In genomic region chr3:79162653-79163052, GRCh38 we compare ENCODE assay signal across 16 cellular contexts.
DNase-seq lines count a peak whose midpoint lies in the region; ATAC-seq and TF ChIP-seq lines count a peak whose summit lies in the region.
"Had no signal": no experiment of that assay in that cellular context is flagged by ENCODE, and none has a peak within 500 bp of the region (broad histone marks: within the 10 kb centered on the region; RNA-seq: fewer than 3 reads in every experiment).

No MANE protein-coding gene starts in this region.

- no peak for DNase-seq in GM23338 (ENCODE audit: low spot score)
- peak; percentile 2 for DNase-seq in brain microvascular endothelial cell
- peak; percentile 47 for DNase-seq in fibroblast of peridontal ligament (ENCODE audit: extremely low read depth)
- no peak for DNase-seq in CD14-positive monocyte (ENCODE audit: low spot score)
- DNase-seq in NCI-H2029 treated with DMSO at 0.1 percent for 48 hours (lab: John Stamatoyannopoulos, UW), result no peak
- no peak for DNase-seq in NCI-H1436 (lab: John Stamatoyannopoulos, UW)
- DNase-seq: 8988T; ACHN; Calu3; CD4-positive, alpha-beta T cell; DMS 273 treated with DMSO at 0.1 percent for 48 hours had no signal

- intact Hi-C loops in CD14-positive monocyte (cut with micrococcal nuclease), result no loop called here

- no peaks in the 10 kb centered on the region for H3K9me2 ChIP-seq in GM23338 (ENCODE audit: insufficient read depth)

- H3K27ac Mint-ChIP-seq in GM23338, result peak overlapping the region; percentile 15
- H3K27ac Mint-ChIP-seq in CD14-positive monocyte, result no peak overlapping the region
- H3K27ac Mint-ChIP-seq: CD4-positive, alpha-beta T cell had no signal

- H3K27me3 ChIP-seq in ACC112 (ENCODE audit: insufficient read depth, low read length) (no peaks in the 10 kb centered on the region), GM23338 (ENCODE audit: insufficient read depth) (no peaks in the 10 kb centered on the region), brain microvascular endothelial cell (replicated peaks) (no peaks in the 10 kb centered on the region)
- H3K27me3 ChIP-seq: BLaER1 treated with 17β-estradiol and CSF1 and Interleukin-3, amounts not matched to agents 10 nM and 100 nM had no signal

- ATAC-seq in GM23338, result no peak
- no peak for ATAC-seq in GM18502 (IDR thresholded peaks at IDR 0.05; ENCODE audit: poor library complexity, unreplicated experiment)
- ATAC-seq: HCT116 had no signal

- H3K4me1 ChIP-seq in ACC112 (ENCODE audit: control insufficient read depth, insufficient read depth, low read length, unreplicated experiment) (peaks cover 15% of the 10 kb centered on the region), GM23338 (ENCODE audit: insufficient read depth) (peaks cover 15% of the 10 kb centered on the region)

- H3K27ac ChIP-seq in ACC112 (ENCODE audit: low read depth, low read length) (no peak overlapping the region), GM23338 (ENCODE audit: low read depth) (no peak overlapping the region), brain microvascular endothelial cell (no peak overlapping the region)
- H3K27ac ChIP-seq: BLaER1 treated with 17β-estradiol and CSF1 and Interleukin-3, amounts not matched to agents 10 nM and 100 nM; HL-60 had no signal

- in situ Hi-C loops in brain microvascular endothelial cell (cut with HindIII; ENCODE audit: low pct_ligation_motif_present, low sequenced_read_pairs), result no loop called here

- H3K79me2 ChIP-seq in ACC112 (ENCODE audit: control insufficient read depth, insufficient read depth, low read length, unreplicated experiment) (no peaks in the 10 kb centered on the region), GM23338 (replicated peaks; ENCODE audit: insufficient read depth) (no peaks in the 10 kb centered on the region)

- H3K4me2 ChIP-seq in GM23338, result no peak overlapping the region

- H3K27me3 Mint-ChIP-seq in GM23338 (ENCODE audit: insufficient read depth, low read depth, poor library complexity) (no peaks in the 10 kb centered on the region), CD14-positive monocyte (ENCODE audit: low read depth in 3 of 3) (no peaks in the 10 kb centered on the region)
- H3K27me3 Mint-ChIP-seq: CD4-positive, alpha-beta T cell had no signal

- H2AFZ ChIP-seq in ACC112 (ENCODE audit: low read length, unreplicated experiment) (peak overlapping the region; percentile 74), GM23338 (no peak overlapping the region)

- H4K20me1 ChIP-seq in GM23338 (replicated peaks; ENCODE audit: insufficient read depth), result no peaks in the 10 kb centered on the region
- H4K20me1 ChIP-seq: BLaER1 treated with 17β-estradiol and CSF1 and Interleukin-3, amounts not matched to agents 10 nM and 100 nM had no signal

- no peaks in the 10 kb centered on the region for H3F3A ChIP-seq in GM23338 (replicated peaks; ENCODE audit: low read depth)

- H3K36me3 Mint-ChIP-seq in GM23338 (ENCODE audit: low read depth), result no peaks in the 10 kb centered on the region
- no peaks in the 10 kb centered on the region for H3K36me3 Mint-ChIP-seq in CD14-positive monocyte

- no peak overlapping the region for H3K4me3 Mint-ChIP-seq in GM23338
- no peak overlapping the region for H3K4me3 Mint-ChIP-seq in CD14-positive monocyte
- H3K4me3 Mint-ChIP-seq: CD4-positive, alpha-beta T cell had no signal

- H3K4me1 Mint-ChIP-seq in GM23338 (peaks cover 23% of the 10 kb centered on the region), CD14-positive monocyte (no peaks in the 10 kb centered on the region)

- H3K9me3 Mint-ChIP-seq in GM23338, result no peaks in the 10 kb centered on the region; the same call in 2 of the 3 replicates
- H3K9me3 Mint-ChIP-seq in CD14-positive monocyte, result peaks cover 0 to 6% (median 0%) of the 10 kb centered on the region in 7 donors

- H3K36me3 ChIP-seq in ACC112 (ENCODE audit: insufficient read depth, low read length), result no peaks in the 10 kb centered on the region
- no peaks in the 10 kb centered on the region for H3K36me3 ChIP-seq in GM23338 (ENCODE audit: insufficient read depth)
- H3K36me3 ChIP-seq in brain microvascular endothelial cell (replicated peaks), result no peaks in the 10 kb centered on the region
- H3K36me3 ChIP-seq: BLaER1 treated with 17β-estradiol and CSF1 and Interleukin-3, amounts not matched to agents 10 nM and 100 nM had no signal

- TF ChIP-seq CTCF in GM23338 (conservative IDR thresholded peaks at IDR 0.05; ENCODE audit: low read depth in 2 of 2) (no peak), brain microvascular endothelial cell (IDR thresholded peaks at IDR 0.05; ENCODE audit: low read depth, low read length, missing control alignments) (no peak), CD14-positive monocyte (IDR thresholded peaks at IDR 0.05) (no peak)

- H3K4me3 ChIP-seq in ACC112 (ENCODE audit: low read depth, low read length) (no peak overlapping the region), GM23338 (no peak overlapping the region), brain microvascular endothelial cell (ENCODE audit: low read depth, low read length) (no peak overlapping the region)
- H3K4me3 ChIP-seq: BLaER1 treated with 17β-estradiol and CSF1 and Interleukin-3, amounts not matched to agents 10 nM and 100 nM had no signal

TF ChIP-seq in GM23338, 12 proteins besides CTCF, POLR2A, EP300 and RAD21 (continues in another document):
- no peak for TF ChIP-seq EZH2phosphoT487 (IDR thresholded peaks at IDR 0.05; ENCODE audit: unreplicated experiment)
- no peak for TF ChIP-seq CREB1 (CRISPR knock-in tag; IDR thresholded peaks at IDR 0.05; ENCODE audit: low read depth)
- TF ChIP-seq ZNF114 (CRISPR knock-in tag; IDR thresholded peaks at IDR 0.05), result no peak
- TF ChIP-seq REST (IDR thresholded peaks at IDR 0.05; ENCODE audit: unreplicated experiment), result no peak
- no peak for TF ChIP-seq NANOG (IDR thresholded peaks at IDR 0.05; ENCODE audit: borderline replicate concordance)
- no peak for TF ChIP-seq JUNB (IDR thresholded peaks at IDR 0.05; ENCODE audit: unreplicated experiment)
- TF ChIP-seq ZNF331 (CRISPR knock-in tag; IDR thresholded peaks at IDR 0.05; ENCODE audit: low read depth), result no peak
- TF ChIP-seq STAT1 (IDR thresholded peaks at IDR 0.05; ENCODE audit: unreplicated experiment), result no peak
- TF ChIP-seq EZH2 (IDR thresholded peaks at IDR 0.05; ENCODE audit: low read depth, unreplicated experiment), result no peak

Comparison
In these comparisons a context has a peak if more than half of its experiments do, and no peak if none do; other contexts are left out.
1. DNase-seq: peak in brain microvascular endothelial cell (single experiment) and fibroblast of peridontal ligament (single experiment); none in GM23338 (single experiment), CD14-positive monocyte (single experiment), NCI-H2029 treated with DMSO at 0.1 percent for 48 hours (single experiment) and NCI-H1436 (single experiment).